12 cellular contexts compared by ENCODE assay signal in genomic region chr11:132312161-132312560, GRCh38.
A peak's percentile ranks its signal among the peaks of the same experiment; 100 is the strongest.
DNase-seq lines count a peak whose midpoint lies in the region; ATAC-seq and TF ChIP-seq lines count a peak whose summit lies in the region.
"Had no signal": no experiment of that assay in that cellular context is flagged by ENCODE, and none has a peak within 500 bp of the region (broad histone marks: within the 10 kb centered on the region; RNA-seq: fewer than 3 reads in every experiment).

No MANE protein-coding gene starts in this region.

- no peaks in the 10 kb centered on the region for H3K27me3 Mint-ChIP-seq in MCF 10A (ENCODE audit: insufficient read depth, unreplicated experiment)
- no peaks in the 10 kb centered on the region for H3K27me3 Mint-ChIP-seq in CD4-positive, alpha-beta memory T cell

- no peak overlapping the region for H3K27ac Mint-ChIP-seq in MCF 10A (ENCODE audit: low read depth, unreplicated experiment)
- H3K27ac Mint-ChIP-seq in CD4-positive, alpha-beta memory T cell, result no peak overlapping the region
- H3K27ac Mint-ChIP-seq: activated naive CD4-positive, alpha-beta T cell treated with anti-CD3 and anti-CD28 coated beads for 36 hours; type B pancreatic cell had no signal

- ATAC-seq in GM18861 (IDR thresholded peaks at IDR 0.05; ENCODE audit: unreplicated experiment), result no peak

- peaks cover 45% of the 10 kb centered on the region for H3K9me3 Mint-ChIP-seq in MCF 10A (ENCODE audit: unreplicated experiment)
- no peaks in the 10 kb centered on the region for H3K9me3 Mint-ChIP-seq in CD4-positive, alpha-beta memory T cell
- H3K9me3 Mint-ChIP-seq: type B pancreatic cell had no signal

- H3K9ac ChIP-seq in adipocyte (ENCODE audit: low read length), result no peak overlapping the region

- CTCF ChIA-PET in MCF 10A (lab: Yijun Ruan, JAX), result no interaction called here
- CTCF ChIA-PET in CD4-positive, alpha-beta memory T cell (lab: Charles Lee; ENCODE audit: partially characterized antibody), result interaction anchor here (0.8 to 0.9 kb wide), 2 partner anchors 14 to 49 kb away, joined by 3 read pairs; no protein-coding TSS in a partner anchor

- intact Hi-C loops in MCF 10A (cut with micrococcal nuclease), result no loop called here
- intact Hi-C loops in breast epithelium (cut with DNase I; ENCODE audit: low total_unique reads), result no loop called here
- intact Hi-C loops in CD4-positive, alpha-beta memory T cell (cut with micrococcal nuclease), result no loop called here

- H3K27me3 ChIP-seq in breast epithelium (no peaks in the 10 kb centered on the region), adipocyte (replicated peaks; ENCODE audit: control insufficient read depth, insufficient read depth, low read length) (no peaks in the 10 kb centered on the region)
- H3K27me3 ChIP-seq in CD4-positive, alpha-beta memory T cell (ENCODE audit: insufficient read depth, low read length), result no peaks in the 10 kb centered on the region
- H3K27me3 ChIP-seq: colonic mucosa had no signal

- H3K4me1 ChIP-seq in breast epithelium, result no peaks in the 10 kb centered on the region
- peaks cover 9% of the 10 kb centered on the region for H3K4me1 ChIP-seq in adipocyte (ENCODE audit: control insufficient read depth, insufficient read depth, low read length)
- H3K4me1 ChIP-seq in CD4-positive, alpha-beta memory T cell (ENCODE audit: insufficient read depth, low read length), result no peaks in the 10 kb centered on the region
- H3K4me1 ChIP-seq: colonic mucosa had no signal

- H3K36me3 Mint-ChIP-seq in MCF 10A (ENCODE audit: insufficient read depth, unreplicated experiment), result no peaks in the 10 kb centered on the region
- H3K36me3 Mint-ChIP-seq in CD4-positive, alpha-beta memory T cell, result no peaks in the 10 kb centered on the region
- H3K36me3 Mint-ChIP-seq: type B pancreatic cell had no signal

- no peak overlapping the region for H3K27ac ChIP-seq in breast epithelium
- H3K27ac ChIP-seq in CD4-positive, alpha-beta memory T cell (ENCODE audit: low read depth, low read length), result no peak overlapping the region
- H3K27ac ChIP-seq: colonic mucosa, left ventricle myocardium inferior had no signal

- no peaks in the 10 kb centered on the region for H3K4me1 Mint-ChIP-seq in MCF 10A (ENCODE audit: insufficient read depth, unreplicated experiment)
- peaks cover 0 to 3% (median 0%) of the 10 kb centered on the region in 4 donors for H3K4me1 Mint-ChIP-seq in CD4-positive, alpha-beta memory T cell

- TF ChIP-seq CTCF in MCF 10A (IDR thresholded peaks at IDR 0.05; ENCODE audit: unreplicated experiment), result no peak
- no peak for TF ChIP-seq CTCF in breast epithelium (IDR thresholded peaks at IDR 0.05)

- TF ChIP-seq POLR2A in breast epithelium (IDR thresholded peaks at IDR 0.05), result no peak

- H3K36me3 ChIP-seq in breast epithelium, result no peaks in the 10 kb centered on the region
- H3K36me3 ChIP-seq in adipocyte (ENCODE audit: control insufficient read depth, insufficient read depth, low read length, severe bottlenecking), result no peaks in the 10 kb centered on the region
- H3K36me3 ChIP-seq in CD4-positive, alpha-beta memory T cell (ENCODE audit: insufficient read depth, low read length), result no peaks in the 10 kb centered on the region
- H3K36me3 ChIP-seq: colonic mucosa, left ventricle myocardium inferior had no signal

- no peak overlapping the region for H3K4me3 Mint-ChIP-seq in MCF 10A (ENCODE audit: unreplicated experiment)
- no peak overlapping the region for H3K4me3 Mint-ChIP-seq in CD4-positive, alpha-beta memory T cell
- H3K4me3 Mint-ChIP-seq: activated naive CD4-positive, alpha-beta T cell treated with anti-CD3 and anti-CD28 coated beads for 36 hours; type B pancreatic cell had no signal

- no peak overlapping the region for H3K4me3 ChIP-seq in breast epithelium
- H3K4me3 ChIP-seq in adipocyte (ENCODE audit: low read length), result no peak overlapping the region
- no peak overlapping the region for H3K4me3 ChIP-seq in CD4-positive, alpha-beta memory T cell (ENCODE audit: low read length in 2 of 2)
- H3K4me3 ChIP-seq: colonic mucosa, left ventricle myocardium inferior had no signal

- H3K9me3 ChIP-seq in breast epithelium (no peaks in the 10 kb centered on the region), adipocyte (ENCODE audit: control insufficient read depth, low read length) (no peaks in the 10 kb centered on the region)
- no peaks in the 10 kb centered on the region for H3K9me3 ChIP-seq in CD4-positive, alpha-beta memory T cell (ENCODE audit: control insufficient read depth in 1 of 2, low read length in 2 of 2)
- H3K9me3 ChIP-seq: colonic mucosa, left ventricle myocardium inferior had no signal

- DNase-seq in MCF 10A (ENCODE audit: unreplicated experiment) (peak; percentile 11), breast epithelium (ENCODE audit: low spot score in 2 of 2) (no peak), adipocyte (ENCODE audit: low read depth) (peak; percentile 24), fibroblast of the conjunctiva (ENCODE audit: low read depth) (peak; percentile 2), NCI-H446 (lab: John Stamatoyannopoulos, UW) (no peak)
- DNase-seq in activated CD4-positive, alpha-beta T cell treated with anti-CD3 and anti-CD28 coated beads, Interleukin-2, amount 50 U/mL, for 4 hours, result no peak
- no peak for DNase-seq in CD4-positive, alpha-beta memory T cell
- DNase-seq: activated naive CD4-positive, alpha-beta T cell treated with anti-CD3 and anti-CD28 coated beads for 36 hours; colonic mucosa; left ventricle myocardium inferior had no signal

- POLR2A ChIA-PET in MCF 10A (lab: Yijun Ruan, JAX), result no interaction called here
- POLR2A ChIA-PET in CD4-positive, alpha-beta memory T cell (lab: Charles Lee; ENCODE audit: partially characterized antibody), result no interaction called here

- no TSS peak for BruUV-seq in MCF 10A (replicated peaks; lab: Mats Ljungman, UMichigan)

Comparison
In these comparisons a context has a peak if more than half of its experiments do, and no peak if none do; other contexts are left out.
1. DNase-seq: peak in MCF 10A (single experiment), adipocyte (single experiment) and fibroblast of the conjunctiva (single experiment); none in breast epithelium (0 of 2), activated CD4-positive, alpha-beta T cell treated with anti-CD3 and anti-CD28 coated beads, Interleukin-2, amount 50 U/mL, for 4 hours (0 of 2), NCI-H446 (0 of 2) and CD4-positive, alpha-beta memory T cell (0 of 5).